ENCODE assay signal across 8 cellular contexts in the genomic region with DNA sequence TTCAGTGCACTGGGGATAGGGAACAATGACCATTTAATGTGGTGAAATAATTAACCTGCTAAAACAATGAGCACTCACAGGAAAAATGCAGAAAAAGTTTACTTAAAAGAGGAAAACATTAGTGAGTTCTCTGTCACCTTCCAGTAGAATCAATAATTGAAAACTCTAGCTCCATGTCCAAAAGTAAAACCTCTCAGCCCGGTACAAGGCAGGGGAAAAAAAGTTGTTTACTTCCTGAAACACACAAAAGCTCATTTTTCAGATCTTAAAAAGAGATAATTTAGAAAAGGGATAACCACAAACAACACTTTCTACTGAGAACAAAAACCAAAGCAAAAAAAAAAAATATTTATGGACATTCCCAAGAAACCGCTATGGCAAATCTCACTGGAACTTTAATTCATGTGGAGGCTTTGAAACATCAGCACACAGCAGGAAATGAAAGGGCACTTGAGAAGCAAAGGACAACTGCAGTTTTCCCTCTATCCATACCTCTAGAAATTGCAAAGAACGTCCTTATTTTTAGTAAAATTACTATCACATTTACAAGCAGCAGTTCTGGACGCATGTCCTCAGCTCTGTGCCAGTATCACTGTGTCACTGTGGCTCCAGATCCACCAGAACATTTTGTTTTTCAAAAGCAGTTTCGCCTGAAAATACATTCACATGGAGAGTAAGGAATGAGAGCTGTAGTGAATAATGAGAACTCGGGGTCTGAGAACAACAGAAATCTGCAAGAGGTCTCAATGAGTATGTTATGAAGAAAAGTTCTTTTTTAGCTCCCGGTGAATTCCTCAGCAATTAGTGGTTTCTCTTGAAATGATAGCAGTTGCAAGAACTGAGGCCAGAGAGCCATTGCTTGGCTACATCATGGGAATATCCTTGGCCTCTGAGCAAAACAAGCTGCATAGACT. TPM values are rescaled to one million over a fixed set of nuclear protein-coding genes. Genes with fewer than 3 reads are reported as not detected.
DNase-seq lines count a peak whose midpoint lies in the region; ATAC-seq and TF ChIP-seq lines count a peak whose summit lies in the region.

No MANE protein-coding gene starts in this region.

- H3F3A ChIP-seq in MM.1S (ENCODE audit: insufficient read depth, low read length), result no peaks in the 10 kb centered on the region

- H3K4me3 ChIP-seq in MM.1S (ENCODE audit: low read length) (no peak overlapping the region), endodermal cell (ENCODE audit: low read length) (no peak overlapping the region)

- H2AFZ ChIP-seq in MM.1S (ENCODE audit: low read length), result no peak overlapping the region

- H3K36me3 ChIP-seq in MM.1S (replicated peaks; ENCODE audit: insufficient read depth, low read length) (no peaks in the 10 kb centered on the region), endodermal cell (ENCODE audit: control insufficient read depth, insufficient read depth, low read length) (no peaks in the 10 kb centered on the region)

- H3K4me3 Mint-ChIP-seq in endodermal cell, result peak overlapping the region; percentile 7
- no peak overlapping the region for H3K4me3 Mint-ChIP-seq in activated CD4-positive, alpha-beta memory T cell treated with anti-CD3 and anti-CD28 coated beads, Interleukin-2, amount 10 ng/mL, durations not matched to agents 7 days and 5 days

- H3K9me2 ChIP-seq in MM.1S (replicated peaks; ENCODE audit: insufficient read depth, low read length), result no peaks in the 10 kb centered on the region

- DNase-seq in A172 (ENCODE audit: low spot score) (peak; percentile 72), MM.1S (no peak), endodermal cell (peak; percentile 59), myocyte (ENCODE audit: low read depth) (peak; percentile 54), SKM-1 (lab: John Stamatoyannopoulos, UW; ENCODE audit: unreplicated experiment) (no peak)
- DNase-seq in stimulated activated CD4-positive, alpha-beta T cell treated with anti-CD3 and anti-CD28 coated beads, Interleukin-15, amount 100 ng/mL, for 24 hours, result no peak
- DNase-seq in activated CD4-positive, alpha-beta memory T cell treated with anti-CD3 and anti-CD28 coated beads, Interleukin-2, amount 10 ng/mL, durations not matched to agents 7 days and 5 days, result no peak

- H3K36me3 Mint-ChIP-seq in endodermal cell (ENCODE audit: low read depth), result no peaks in the 10 kb centered on the region
- no peaks in the 10 kb centered on the region for H3K36me3 Mint-ChIP-seq in activated CD4-positive, alpha-beta memory T cell treated with anti-CD3 and anti-CD28 coated beads, Interleukin-2, amount 10 ng/mL, durations not matched to agents 7 days and 5 days (ENCODE audit: low read depth)

- H3K79me2 ChIP-seq in MM.1S (ENCODE audit: low read length), result no peaks in the 10 kb centered on the region

- no peaks in the 10 kb centered on the region for H3K27me3 ChIP-seq in MM.1S (replicated peaks; ENCODE audit: insufficient read depth, low read length)
- no peaks in the 10 kb centered on the region for H3K27me3 ChIP-seq in endodermal cell (ENCODE audit: control insufficient read depth, insufficient read depth, low read length, poor library complexity, severe bottlenecking)

- peak overlapping the region; percentile 95 for H3K27ac Mint-ChIP-seq in endodermal cell
- no peak overlapping the region for H3K27ac Mint-ChIP-seq in activated CD4-positive, alpha-beta memory T cell treated with anti-CD3 and anti-CD28 coated beads, Interleukin-2, amount 10 ng/mL, durations not matched to agents 7 days and 5 days

- TF ChIP-seq CTCF in MM.1S (IDR thresholded peaks at IDR 0.05; ENCODE audit: low read length) (no peak), endodermal cell (conservative IDR thresholded peaks at IDR 0.05) (no peak)

- no peaks in the 10 kb centered on the region for H3K9me3 Mint-ChIP-seq in endodermal cell
- no peaks in the 10 kb centered on the region for H3K9me3 Mint-ChIP-seq in activated CD4-positive, alpha-beta memory T cell treated with anti-CD3 and anti-CD28 coated beads, Interleukin-2, amount 10 ng/mL, durations not matched to agents 7 days and 5 days

- no peak for ATAC-seq in GM19452 (IDR thresholded peaks at IDR 0.05; ENCODE audit: unreplicated experiment)

- H3K27ac ChIP-seq in MM.1S (ENCODE audit: low read length) (no peak overlapping the region), endodermal cell (ENCODE audit: low read depth, low read length) (peak overlapping the region; percentile 97)

- no peaks in the 10 kb centered on the region for H4K20me1 ChIP-seq in MM.1S (ENCODE audit: insufficient read depth, low read length)

- H3K9me3 ChIP-seq in MM.1S (replicated peaks; ENCODE audit: insufficient read depth, low read length) (no peaks in the 10 kb centered on the region), endodermal cell (ENCODE audit: control insufficient read depth, low read length) (no peaks in the 10 kb centered on the region)

- H3K4me1 ChIP-seq in MM.1S (ENCODE audit: low read length), result no peaks in the 10 kb centered on the region
- H3K4me1 ChIP-seq in endodermal cell (ENCODE audit: control insufficient read depth, insufficient read depth, low read length), result peaks cover 4% of the 10 kb centered on the region

- CTCF ChIA-PET in activated CD4-positive, alpha-beta memory T cell treated with anti-CD3 and anti-CD28 coated beads, Interleukin-2, amount 10 ng/mL, durations not matched to agents 7 days and 5 days (lab: Charles Lee), result interaction anchor here (0.8 to 1.9 kb wide), 3 partner anchors 23 to 224 kb away, joined by 3 to 11 read pairs (median 4); no protein-coding TSS in a partner anchor

- 32 to 43% methylated on average over 5 to 7 of the region's 7 CpGs for WGBS in endodermal cell (ENCODE audit: insufficient coverage in 1 of 2, insufficient read length in 1 of 2), 2 experiments

- POLR2A ChIA-PET in activated CD4-positive, alpha-beta memory T cell treated with anti-CD3 and anti-CD28 coated beads, Interleukin-2, amount 10 ng/mL, durations not matched to agents 7 days and 5 days (lab: Charles Lee), result interaction anchor here (1.0 kb wide), 1 partner anchor 19 kb away, joined by 3 read pairs; no protein-coding TSS in a partner anchor

- peaks cover 23% of the 10 kb centered on the region for H3K4me1 Mint-ChIP-seq in endodermal cell
- peaks cover 10% of the 10 kb centered on the region for H3K4me1 Mint-ChIP-seq in activated CD4-positive, alpha-beta memory T cell treated with anti-CD3 and anti-CD28 coated beads, Interleukin-2, amount 10 ng/mL, durations not matched to agents 7 days and 5 days

- no peak overlapping the region for H3K9ac ChIP-seq in MM.1S (ENCODE audit: low read length)
- no peak overlapping the region for H3K9ac ChIP-seq in endodermal cell (ENCODE audit: extremely low read depth, low read length, poor library complexity, severe bottlenecking)

- H3K27me3 Mint-ChIP-seq in endodermal cell (ENCODE audit: insufficient read depth), result no peaks in the 10 kb centered on the region
- no peaks in the 10 kb centered on the region for H3K27me3 Mint-ChIP-seq in activated CD4-positive, alpha-beta memory T cell treated with anti-CD3 and anti-CD28 coated beads, Interleukin-2, amount 10 ng/mL, durations not matched to agents 7 days and 5 days

- H3K4me2 ChIP-seq in MM.1S (ENCODE audit: low read depth, low read length), result 0 out of 2 replicates have a peak overlapping the region, but pooled peaks have one; percentile 10

RNA-seq across cellular contexts. Expression of a gene that starts 44.7 kb away (rescaled TPM):
- total RNA-seq in A172 (2014; rRNA removed; shearing (Covaris generic)), result 0.40 and 0.55 TPM in 2 replicates
- 1 to 10 TPM; 1.1 to 1.5 TPM for total RNA-seq in endodermal cell
- 0.68 TPM for polyA plus RNA-seq in endodermal cell (2013, experiment 1 of 2)
- 0.75 TPM for polyA plus RNA-seq in endodermal cell (2013, experiment 2 of 2)
- 0.80 and 1.4 TPM in 2 replicates for total RNA-seq in myocyte
- polyA plus RNA-seq in myocyte (2012), result 0.26 TPM
- total RNA-seq in activated CD4-positive, alpha-beta memory T cell treated with anti-CD3 and anti-CD28 coated beads, Interleukin-2, amount 10 ng/mL, durations not matched to agents 7 days and 5 days, result not detected

RNA-seq across cellular contexts. Expression of a gene that starts 58.1 kb away (rescaled TPM):
- 19.5 and 20.5 TPM in 2 replicates for total RNA-seq in A172 (2014; rRNA removed; shearing (Covaris generic))
- total RNA-seq in endodermal cell (10 to 100 TPM in 1 of 2 donors, 1 to 10 TPM in 1; 6.2 to 10.8 TPM), myocyte (73.9 and 80.1 TPM in 2 replicates)
- 7.8 TPM for polyA plus RNA-seq in endodermal cell (2013, experiment 1 of 2)
- 9.2 TPM for polyA plus RNA-seq in endodermal cell (2013, experiment 2 of 2)
- polyA plus RNA-seq in myocyte (2012), result 12.1 TPM
- total RNA-seq in activated CD4-positive, alpha-beta memory T cell treated with anti-CD3 and anti-CD28 coated beads, Interleukin-2, amount 10 ng/mL, durations not matched to agents 7 days and 5 days, result 100 to 1,000 TPM; 365 to 367 TPM

Comparison
In these comparisons a context has a peak if more than half of its experiments do, and no peak if none do; other contexts are left out.
1. DNase-seq: peak in A172 (single experiment), endodermal cell (single experiment) and myocyte (single experiment); none in MM.1S (single experiment), stimulated activated CD4-positive, alpha-beta T cell treated with anti-CD3 and anti-CD28 coated beads, Interleukin-15, amount 100 ng/mL, for 24 hours (single experiment), activated CD4-positive, alpha-beta memory T cell treated with anti-CD3 and anti-CD28 coated beads, Interleukin-2, amount 10 ng/mL, durations not matched to agents 7 days and 5 days (single experiment) and SKM-1 (single experiment).